31 cellular contexts compared by ENCODE assay signal in genomic region chr4:6369511-6369910, GRCh38.
"Had no signal": no experiment of that assay in that cellular context is flagged by ENCODE, and none has a peak within 500 bp of the region (broad histone marks: within the 10 kb centered on the region; RNA-seq: fewer than 3 reads in every experiment).

No MANE protein-coding gene starts in this region.

- ATAC-seq: activated CD4-positive, alpha-beta T cell treated with anti-CD3 and anti-CD28 coated beads for 36 hours; activated CD8-positive, alpha-beta memory T cell treated with anti-CD3 and anti-CD28 coated beads, Interleukin-2, amount 10 ng/mL, durations not matched to agents 7 days and 5 days; activated CD8-positive, alpha-beta T cell treated with anti-CD3 and anti-CD28 coated beads, Interleukin-2, amount 10 ng/mL, durations not matched to agents 7 days and 5 days; activated naive CD4-positive, alpha-beta T cell treated with anti-CD3 and anti-CD28 coated beads, Interleukin-2, amount 50 U/mL, for 72 hours; esophagus mucosa had no signal

- H3K36me3 Mint-ChIP-seq: activated CD4-positive, alpha-beta memory T cell treated with anti-CD3 and anti-CD28 coated beads for 36 hours; activated CD8-positive, alpha-beta memory T cell treated with anti-CD3 and anti-CD28 coated beads, Interleukin-2, amount 10 ng/mL, durations not matched to agents 7 days and 5 days; activated naive CD4-positive, alpha-beta T cell treated with anti-CD3 and anti-CD28 coated beads, Interleukin-2, amount 10 ng/mL, durations not matched to agents 7 days and 5 days; activated naive CD4-positive, alpha-beta T cell treated with anti-CD3 and anti-CD28 coated beads, Interleukin-2, amount 50 U/mL, for 72 hours; activated naive CD8-positive, alpha-beta T cell treated with anti-CD3 and anti-CD28 coated beads, Interleukin-2, amount 10 ng/mL, durations not matched to agents 7 days and 5 days had no signal

- H3K4me1 Mint-ChIP-seq: activated CD4-positive, alpha-beta T cell treated with anti-CD3 and anti-CD28 coated beads for 36 hours; activated CD4-positive, alpha-beta T cell treated with anti-CD3 and anti-CD28 coated beads, Interleukin-2, amount 10 ng/mL, durations not matched to agents 24 days and 14 days; activated CD8-positive, alpha-beta memory T cell treated with anti-CD3 and anti-CD28 coated beads, Interleukin-2, amount 10 ng/mL, durations not matched to agents 7 days and 5 days; activated naive CD4-positive, alpha-beta T cell treated with anti-CD3 and anti-CD28 coated beads, Interleukin-2, amount 10 ng/mL, durations not matched to agents 7 days and 5 days; activated naive CD8-positive, alpha-beta T cell treated with anti-CD3 and anti-CD28 coated beads, Interleukin-2, amount 10 ng/mL, durations not matched to agents 7 days and 5 days had no signal

- H3K27me3 Mint-ChIP-seq: activated CD4-positive, alpha-beta T cell treated with anti-CD3 and anti-CD28 coated beads for 36 hours; activated CD4-positive, alpha-beta T cell treated with anti-CD3 and anti-CD28 coated beads, Interleukin-2, amount 10 ng/mL, durations not matched to agents 24 days and 14 days; activated CD8-positive, alpha-beta memory T cell treated with anti-CD3 and anti-CD28 coated beads, Interleukin-2, amount 10 ng/mL, durations not matched to agents 7 days and 5 days; dendritic cell treated with granulocyte-macrophage colony-stimulating factor and Interleukin-4, amounts not matched to agents 40 ng/mL and 50 ng/mL, for 4 days had no signal

- H3K27me3 ChIP-seq: ascending aorta, cardiac muscle cell, dorsolateral prefrontal cortex had no signal

- H3K27ac Mint-ChIP-seq: activated CD4-positive, alpha-beta memory T cell treated with anti-CD3 and anti-CD28 coated beads for 36 hours; activated CD4-positive, alpha-beta T cell treated with anti-CD3 and anti-CD28 coated beads for 36 hours; activated CD4-positive, alpha-beta T cell treated with anti-CD3 and anti-CD28 coated beads, Interleukin-2, amount 10 ng/mL, durations not matched to agents 24 days and 14 days; activated CD8-positive, alpha-beta memory T cell treated with anti-CD3 and anti-CD28 coated beads, Interleukin-2, amount 10 ng/mL, durations not matched to agents 7 days and 5 days; activated CD8-positive, alpha-beta T cell treated with anti-CD3 and anti-CD28 coated beads, Interleukin-2, amount 10 ng/mL, durations not matched to agents 7 days and 5 days; activated naive CD4-positive, alpha-beta T cell treated with anti-CD3 and anti-CD28 coated beads, Interleukin-2, amount 10 ng/mL, durations not matched to agents 7 days and 5 days; activated naive CD4-positive, alpha-beta T cell treated with anti-CD3 and anti-CD28 coated beads, Interleukin-2, amount 50 U/mL, for 72 hours; activated naive CD8-positive, alpha-beta T cell treated with anti-CD3 and anti-CD28 coated beads, Interleukin-2, amount 10 ng/mL, durations not matched to agents 7 days and 5 days; activated T-helper 1 cell treated with anti-CD3 and anti-CD28 coated beads, Interleukin-12 subunit alpha, Interleukin-12 subunit beta, Interleukin-2, Interleukin-4 antibody, amounts not matched to agents 30 ng/mL and 10 ng/mL and 1 ng/mL, durations not matched to agents 14 hours and 24 hours and 36 hours; activated T-helper 2 cell treated with anti-CD3 and anti-CD28 coated beads, Interferon-gamma antibody, Interleukin-2, Interleukin-4, amounts not matched to agents 10 μg/mL and 5 μg/mL and 100 μg/mL, durations not matched to agents 14 hours and 24 hours and 36 hours; dendritic cell treated with granulocyte-macrophage colony-stimulating factor and Interleukin-4, amounts not matched to agents 40 ng/mL and 50 ng/mL, for 4 days; endodermal cell had no signal

- DNase-seq: activated CD4-positive, alpha-beta memory T cell treated with anti-CD3 and anti-CD28 coated beads for 36 hours; activated CD4-positive, alpha-beta T cell treated with anti-CD3 and anti-CD28 coated beads for 36 hours; activated CD4-positive, alpha-beta T cell treated with anti-CD3 and anti-CD28 coated beads, Interleukin-2, amount 10 ng/mL, durations not matched to agents 24 days and 14 days; activated CD4-positive, CD25-positive, alpha-beta regulatory T cell; activated CD4-positive, CD25-positive, alpha-beta regulatory T cell treated with anti-CD3 and anti-CD28 coated beads, Interleukin-2, amount 50 U/mL, for 72 hours; activated CD8-positive, alpha-beta memory T cell treated with anti-CD3 and anti-CD28 coated beads, Interleukin-2, amount 10 ng/mL, durations not matched to agents 7 days and 5 days; activated CD8-positive, alpha-beta memory T cell treated with anti-CD3 and anti-CD28 coated beads, Interleukin-2, amount 50 U/mL, for 4 hours; activated CD8-positive, alpha-beta T cell treated with anti-CD3 and anti-CD28 coated beads, Interleukin-2, amount 10 ng/mL, durations not matched to agents 7 days and 5 days; activated effector memory CD4-positive, alpha-beta T cell treated with anti-CD3 and anti-CD28 coated beads, Interleukin-2, amount 50 U/mL, for 16 hours; activated naive CD4-positive, alpha-beta T cell; activated naive CD4-positive, alpha-beta T cell treated with anti-CD3 and anti-CD28 coated beads, Interleukin-2, amount 10 ng/mL, durations not matched to agents 7 days and 5 days; activated naive CD8-positive, alpha-beta T cell treated with anti-CD3 and anti-CD28 coated beads, Interleukin-2, amount 10 ng/mL, durations not matched to agents 7 days and 5 days; activated T-cell treated with anti-CD3 and anti-CD28 coated beads, Interleukin-2, amount 50 U/mL, for 1 hour; activated T-cell treated with anti-CD3 and anti-CD28 coated beads, Interleukin-2, amount 50 U/mL, for 48 hours; central memory CD4-positive, alpha-beta T cell; cerebellar nuclear complex; dorsolateral prefrontal cortex; effector memory CD4-positive, alpha-beta T cell; endodermal cell; foreskin fibroblast; T-helper 2 cell had no signal

- H3K9me3 ChIP-seq: ascending aorta, breast epithelium had no signal

- H3K36me3 ChIP-seq: ascending aorta, breast epithelium, cardiac muscle cell had no signal

- H3K9me3 Mint-ChIP-seq: activated CD4-positive, alpha-beta memory T cell treated with anti-CD3 and anti-CD28 coated beads for 36 hours; activated CD4-positive, alpha-beta T cell treated with anti-CD3 and anti-CD28 coated beads, Interleukin-2, amount 10 ng/mL, durations not matched to agents 24 days and 14 days; activated naive CD4-positive, alpha-beta T cell treated with anti-CD3 and anti-CD28 coated beads, Interleukin-2, amount 10 ng/mL, durations not matched to agents 7 days and 5 days; activated naive CD4-positive, alpha-beta T cell treated with anti-CD3 and anti-CD28 coated beads, Interleukin-2, amount 50 U/mL, for 72 hours; activated naive CD8-positive, alpha-beta T cell treated with anti-CD3 and anti-CD28 coated beads, Interleukin-2, amount 10 ng/mL, durations not matched to agents 7 days and 5 days; activated T-helper 1 cell treated with anti-CD3 and anti-CD28 coated beads, Interleukin-12 subunit alpha, Interleukin-12 subunit beta, Interleukin-2, Interleukin-4 antibody, amounts not matched to agents 30 ng/mL and 10 ng/mL and 1 ng/mL, durations not matched to agents 14 hours and 24 hours and 36 hours; activated T-helper 2 cell treated with anti-CD3 and anti-CD28 coated beads, Interferon-gamma antibody, Interleukin-2, Interleukin-4, amounts not matched to agents 10 μg/mL and 5 μg/mL and 100 μg/mL, durations not matched to agents 14 hours and 24 hours and 36 hours; dendritic cell treated with granulocyte-macrophage colony-stimulating factor and Interleukin-4, amounts not matched to agents 40 ng/mL and 50 ng/mL, for 4 days; endodermal cell had no signal

- H3K4me3 Mint-ChIP-seq: activated CD4-positive, alpha-beta memory T cell treated with anti-CD3 and anti-CD28 coated beads for 36 hours; activated CD4-positive, alpha-beta T cell treated with anti-CD3 and anti-CD28 coated beads for 36 hours; activated CD4-positive, alpha-beta T cell treated with anti-CD3 and anti-CD28 coated beads, Interleukin-2, amount 10 ng/mL, durations not matched to agents 24 days and 14 days; activated CD8-positive, alpha-beta memory T cell treated with anti-CD3 and anti-CD28 coated beads, Interleukin-2, amount 10 ng/mL, durations not matched to agents 7 days and 5 days; activated CD8-positive, alpha-beta T cell treated with anti-CD3 and anti-CD28 coated beads, Interleukin-2, amount 10 ng/mL, durations not matched to agents 7 days and 5 days; activated naive CD4-positive, alpha-beta T cell treated with anti-CD3 and anti-CD28 coated beads, Interleukin-2, amount 10 ng/mL, durations not matched to agents 7 days and 5 days; activated naive CD8-positive, alpha-beta T cell treated with anti-CD3 and anti-CD28 coated beads, Interleukin-2, amount 10 ng/mL, durations not matched to agents 7 days and 5 days; activated T-helper 1 cell treated with anti-CD3 and anti-CD28 coated beads, Interleukin-12 subunit alpha, Interleukin-12 subunit beta, Interleukin-2, Interleukin-4 antibody, amounts not matched to agents 30 ng/mL and 10 ng/mL and 1 ng/mL, durations not matched to agents 14 hours and 24 hours and 36 hours; brain; dendritic cell treated with granulocyte-macrophage colony-stimulating factor and Interleukin-4, amounts not matched to agents 40 ng/mL and 50 ng/mL, for 4 days; endodermal cell had no signal

- H3K4me3 ChIP-seq: ascending aorta, breast epithelium, cardiac muscle cell, coronary artery, dorsolateral prefrontal cortex had no signal

- H3K27ac ChIP-seq: ascending aorta, breast epithelium, cardiac muscle cell, coronary artery had no signal

- H3K4me1 ChIP-seq: ascending aorta, breast epithelium had no signal
